8 cellular contexts compared by ENCODE assay signal in the genomic region with DNA sequence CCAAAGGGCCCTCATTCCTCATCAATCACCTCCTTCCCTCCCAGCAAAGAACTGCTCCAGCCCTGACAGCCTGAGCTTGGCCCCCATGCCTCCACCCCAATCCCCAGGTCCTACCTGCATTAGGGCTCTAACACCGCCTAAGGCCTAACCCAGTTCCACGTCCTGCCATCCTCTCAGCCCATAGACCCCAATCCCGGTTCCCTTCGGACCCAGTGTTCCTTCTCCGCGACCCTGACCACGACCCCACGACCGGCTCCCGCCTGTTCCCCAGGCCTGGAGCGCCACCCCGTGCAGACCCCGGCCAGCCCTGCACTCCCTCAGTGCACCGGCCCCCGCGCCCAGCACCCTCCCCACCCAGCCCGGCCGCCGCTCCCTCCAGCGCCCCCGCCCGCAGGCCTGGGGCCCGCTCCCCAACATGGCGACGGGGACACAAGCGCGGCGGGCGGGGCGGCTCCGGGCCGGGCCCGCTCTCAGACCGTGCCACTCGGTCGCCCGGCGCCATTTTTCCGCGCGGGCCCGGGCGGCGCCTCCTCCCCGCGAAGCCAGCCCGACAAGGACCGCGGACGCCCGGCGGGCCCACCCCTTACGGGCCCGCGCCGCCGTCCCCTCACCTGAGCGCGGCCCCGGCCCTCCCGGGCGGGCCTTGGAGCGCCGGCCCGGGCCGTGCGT. TPM values are rescaled to one million over a fixed set of nuclear protein-coding genes. Genes with fewer than 3 reads are reported as not detected.
DNase-seq lines count a peak whose midpoint lies in the region; ATAC-seq lines count a peak whose summit lies in the region.

No MANE protein-coding gene starts in this region.

- H3K27me3 ChIP-seq in aorta (ENCODE audit: control insufficient read depth in 1 of 2, insufficient read depth in 2 of 2, low read length in 1 of 2) = no peaks in the 10 kb centered on the region

- peak overlapping the region; percentile 82 for H3K27ac ChIP-seq in KOPT-K1 (ENCODE audit: low read depth, low read length, poor library complexity, severe bottlenecking)
- H3K27ac ChIP-seq in aorta (ENCODE audit: low read depth in 1 of 2, low read length in 2 of 2) = peak overlapping the region; percentile 44 to 64

- intact Hi-C loops in aorta (cut with DNase I) = loop anchor here in 1 of 2 donors (10.0 kb wide), 1 partner anchor 380 kb away; no protein-coding TSS in a partner anchor

- H3K9me3 ChIP-seq in KOPT-K1 (ENCODE audit: insufficient read depth, low read length, poor library complexity, severe bottlenecking) (no peaks in the 10 kb centered on the region), aorta (ENCODE audit: control insufficient read depth, low read length) (no peaks in the 10 kb centered on the region)

- peaks cover 0 to 3% of the 10 kb centered on the region in 2 donors for H3K4me1 ChIP-seq in aorta (ENCODE audit: control insufficient read depth in 1 of 2, insufficient read depth in 2 of 2, low read length in 2 of 2)

- H3K36me3 ChIP-seq in KOPT-K1 (ENCODE audit: insufficient read depth, low read length) = no peaks in the 10 kb centered on the region
- H3K36me3 ChIP-seq in aorta (ENCODE audit: control insufficient read depth in 1 of 2, insufficient read depth in 2 of 2, low read length in 1 of 2) = no peaks in the 10 kb centered on the region

- H3K4me3 ChIP-seq in aorta (ENCODE audit: low read length in 2 of 2) = peak overlapping the region; percentile 99 to 100

- WGBS in aorta, 2 donors = 1% methylated on average over 47 to 67 of the region's 67 CpGs

- ATAC-seq in GM21619 (IDR thresholded peaks at IDR 0.05; ENCODE audit: unreplicated experiment) = peak; percentile 63
- ATAC-seq in aorta (ENCODE audit: low FRiP score) = peak; percentile 78

- DNase-seq in EH (ENCODE audit: low read depth) (peak; percentile 56), T-helper 2 cell (peak; percentile 48 to 85 (median 58)), anterior cingulate cortex (lab: John Stamatoyannopoulos, UW) (peak in 56 of 58 donors; percentile 4 to 79 (median 58)), hepatic stellate cell (ENCODE audit: low spot score) (peak; percentile 59), retina (peak; percentile 74), aorta (peak; percentile 69 to 90)

RNA-seq across cellular contexts. Expression of gene NCOA6, which starts 0.5 kb away (rescaled TPM):
- total RNA-seq in aorta = 10 to 100 TPM; 21.3 to 28.1 TPM
- polyA plus RNA-seq in aorta = 10 to 100 TPM; 10.2 to 13.4 TPM

RNA-seq across cellular contexts. Expression of gene GGT7, which starts 47.7 kb away (rescaled TPM):
- 10 to 100 TPM; 22.3 to 27.1 TPM for total RNA-seq in aorta
- 10 to 100 TPM in 1 of 2 donors, 1 to 10 TPM in 1; 7.5 to 41.3 TPM for polyA plus RNA-seq in aorta

RNA-seq across cellular contexts. Expression of gene ACSS2, which starts 51.4 kb away (rescaled TPM):
- total RNA-seq in aorta = 10 to 100 TPM; 64.8 to 87.4 TPM
- polyA plus RNA-seq in aorta = 10 to 100 TPM; 59.4 to 99.0 TPM

Comparison
In these comparisons a context has a peak if more than half of its experiments do, and no peak if none do; other contexts are left out.
1. Peak in every context shown above with its lines: DNase-seq, ATAC-seq, H3K4me3 ChIP-seq and H3K27ac ChIP-seq.